8 cellular contexts compared by ENCODE assay signal in genomic region chr21:44927587-44928461, GRCh38. TPM values are rescaled to one million over a fixed set of nuclear protein-coding genes. Genes with fewer than 3 reads are reported as not detected.
DNase-seq lines count a peak whose midpoint lies in the region; ATAC-seq and TF ChIP-seq lines count a peak whose summit lies in the region.

No MANE protein-coding gene starts in this region.

- no peaks in the 10 kb centered on the region for H3K9me3 ChIP-seq in HUES64 (ENCODE audit: insufficient read depth, low read depth, low read length)
- H3K9me3 ChIP-seq in mononuclear cell (ENCODE audit: low read depth, low read length) = no peaks in the 10 kb centered on the region

- H3K36me3 Mint-ChIP-seq in chondrocyte (ENCODE audit: low read depth) = peaks cover 2% of the 10 kb centered on the region

- peak overlapping the region; percentile 94 for H3K27ac Mint-ChIP-seq in chondrocyte (ENCODE audit: unreplicated experiment)

- WGBS in HUES64 = 24% methylated on average over 15 of the region's 19 CpGs

- peaks cover 51% of the 10 kb centered on the region for H3K4me1 Mint-ChIP-seq in chondrocyte (ENCODE audit: low read depth)

- peak overlapping the region; percentile 50 for H3K4me3 Mint-ChIP-seq in chondrocyte (ENCODE audit: unreplicated experiment)

- H3K4me1 ChIP-seq in HUES64 (ENCODE audit: insufficient read depth, low read length) (peaks cover 21% of the 10 kb centered on the region), mononuclear cell (ENCODE audit: insufficient read depth, low read length) (peaks cover 89% of the 10 kb centered on the region)

- TF ChIP-seq CTCF in chondrocyte (IDR thresholded peaks at IDR 0.05) = peak; percentile 45

- no peaks in the 10 kb centered on the region for H3K36me3 ChIP-seq in HUES64 (ENCODE audit: insufficient read depth, low read length)

- H3K9ac ChIP-seq in HUES64 (ENCODE audit: low read depth, low read length) = no peak overlapping the region

- H3K27me3 ChIP-seq in HUES64 (ENCODE audit: insufficient read depth, low read length) = peaks cover 73% of the 10 kb centered on the region
- H3K27me3 ChIP-seq in mononuclear cell (ENCODE audit: insufficient read depth, low read length) = no peaks in the 10 kb centered on the region

- no peaks in the 10 kb centered on the region for H3K9me3 Mint-ChIP-seq in chondrocyte (ENCODE audit: low read depth)

- H3K4me3 ChIP-seq in HUES64 (ENCODE audit: low read length) = peak overlapping the region; percentile 35
- peak overlapping the region; percentile 59 for H3K4me3 ChIP-seq in mononuclear cell (ENCODE audit: low read length)

- DNase-seq in EH (ENCODE audit: low read depth) (peak; percentile 63), chondrocyte (ENCODE audit: low spot score) (no peak), DMS53 (lab: John Stamatoyannopoulos, UW) (no peak)
- DNase-seq in activated CD4-positive, CD25-positive, alpha-beta regulatory T cell treated with anti-CD3 and anti-CD28 coated beads, Interleukin-2, amount 50 U/mL, for 72 hours = peak; percentile 63
- peak; percentile 79 to 89 (median 84) for DNase-seq in stimulated activated naive CD4-positive, alpha-beta T cell (lab: John Stamatoyannopoulos, UW)

- ATAC-seq in GM18498 (IDR thresholded peaks at IDR 0.05; ENCODE audit: unreplicated experiment) = no peak

- peaks cover 30% of the 10 kb centered on the region for H3K27me3 Mint-ChIP-seq in chondrocyte (ENCODE audit: low read depth)

- H3K27ac ChIP-seq in HUES64 (ENCODE audit: low read depth, low read length) = no peak overlapping the region

RNA-seq across cellular contexts. Expression of gene ITGB2, which starts 7.1 kb away (rescaled TPM):
- 0.85 TPM for polyA plus RNA-seq in HUES64 (2013, experiment 1 of 2)
- 0.76 TPM for polyA plus RNA-seq in HUES64 (2013, experiment 2 of 2)
- total RNA-seq in chondrocyte = 0.15 to 1.4 TPM (median 0.87 TPM) in 3 replicates
- total RNA-seq in mononuclear cell = 761 TPM

RNA-seq across cellular contexts. Expression of gene SLX9, which starts 12.0 kb away (rescaled TPM):
- polyA plus RNA-seq in HUES64 (2013, experiment 1 of 2) = 41.1 TPM
- 33.9 TPM for polyA plus RNA-seq in HUES64 (2013, experiment 2 of 2)
- total RNA-seq in chondrocyte (20.4 to 27.4 TPM (median 24.0 TPM) in 3 replicates), mononuclear cell (5.2 TPM)

RNA-seq across cellular contexts. Expression of gene PTTG1IP, which starts 54.3 kb away (rescaled TPM):
- 126 TPM for polyA plus RNA-seq in HUES64 (2013, experiment 1 of 2)
- polyA plus RNA-seq in HUES64 (2013, experiment 2 of 2) = 128 TPM
- total RNA-seq in chondrocyte (225 to 333 TPM (median 329 TPM) in 3 replicates), mononuclear cell (71.9 TPM)

Comparison
In these comparisons a context has a peak if more than half of its experiments do, and no peak if none do; other contexts are left out.
1. DNase-seq: peak in EH (single experiment), activated CD4-positive, CD25-positive, alpha-beta regulatory T cell treated with anti-CD3 and anti-CD28 coated beads, Interleukin-2, amount 50 U/mL, for 72 hours (single experiment) and stimulated activated naive CD4-positive, alpha-beta T cell (6 of 6); none in chondrocyte (single experiment) and DMS53 (single experiment).
2. RNA of gene ITGB2, which starts 7.1 kb away (total RNA-seq): 761 TPM in mononuclear cell (single experiment); 0.15 to 1.4 TPM in chondrocyte; every median in the first group is over 100 times any median in the second.